ENCODE assay signal across 1 cellular context in genomic region chr1:3393024-3393986, GRCh38.
TF ChIP-seq lines count a peak whose summit lies in the region.

No MANE protein-coding gene starts in this region.

TF ChIP-seq in HEK293, 187 proteins besides CTCF, POLR2A, EP300 and RAD21 (continued from another document and continues in another):
- peak; percentile 43 for TF ChIP-seq ZBTB26 (tag by site-specific recombination; optimal IDR thresholded peaks at IDR 0.05)
- no peak for TF ChIP-seq ZNF37A (tag by site-specific recombination; IDR thresholded peaks at IDR 0.05)
- TF ChIP-seq ZNF148 (tag by site-specific recombination; IDR thresholded peaks at IDR 0.05; ENCODE audit: borderline replicate concordance) = no peak
- peak; percentile 17; the same call in 1 of the 2 replicates for TF ChIP-seq ZEB2 (tag by site-specific recombination; IDR thresholded peaks at IDR 0.05)
- TF ChIP-seq ZBTB49 (tag by site-specific recombination; IDR thresholded peaks at IDR 0.05; ENCODE audit: low read depth) = no peak
- TF ChIP-seq ZNF776 (tag by site-specific recombination; IDR thresholded peaks at IDR 0.05; ENCODE audit: borderline replicate concordance) = no peak
- no peak for TF ChIP-seq ZNF324 (tag by site-specific recombination; IDR thresholded peaks at IDR 0.05)
- TF ChIP-seq ZNF121 (tag by site-specific recombination; IDR thresholded peaks at IDR 0.05) = no peak
- TF ChIP-seq ZNF792 (tag by site-specific recombination; IDR thresholded peaks at IDR 0.05) = no peak
- TF ChIP-seq ZNF366 (tag by site-specific recombination; conservative IDR thresholded peaks at IDR 0.05) = peak; percentile 47; the same call in 1 of the 2 replicates
- no peak for TF ChIP-seq ZNF529 (tag by site-specific recombination; IDR thresholded peaks at IDR 0.05; ENCODE audit: insufficient replicate concordance)
- peak; percentile 90 for TF ChIP-seq ZNF843 (tag by site-specific recombination; IDR thresholded peaks at IDR 0.05)
- peak; percentile 7; the same call in 1 of the 2 replicates for TF ChIP-seq ZSCAN16 (tag by site-specific recombination; IDR thresholded peaks at IDR 0.05)
- no peak for TF ChIP-seq MYNN (tag by site-specific recombination; IDR thresholded peaks at IDR 0.05; ENCODE audit: borderline replicate concordance)
- TF ChIP-seq WT1 (tag by site-specific recombination; IDR thresholded peaks at IDR 0.05) = peak; percentile 86
- no peak for TF ChIP-seq ZNF621 (tag by site-specific recombination; IDR thresholded peaks at IDR 0.05)
- TF ChIP-seq ZNF174 (tag by site-specific recombination; IDR thresholded peaks at IDR 0.05) = no peak
- 0 out of 2 replicates have a peak, but pooled peaks have one; percentile 81 for TF ChIP-seq MZF1 (tag by site-specific recombination; IDR thresholded peaks at IDR 0.05; ENCODE audit: borderline replicate concordance)
- TF ChIP-seq SETDB1 (IDR thresholded peaks at IDR 0.05; ENCODE audit: insufficient read length, low read length) = no peak
- TF ChIP-seq ZNF169 (tag by site-specific recombination; IDR thresholded peaks at IDR 0.05) = no peak
- TF ChIP-seq PRDM2 (tag by site-specific recombination; IDR thresholded peaks at IDR 0.05; ENCODE audit: borderline replicate concordance) = no peak
- no peak for TF ChIP-seq PRDM1 (tag by site-specific recombination; IDR thresholded peaks at IDR 0.05)
- TF ChIP-seq ZNF146 (tag by site-specific recombination; IDR thresholded peaks at IDR 0.05) = no peak
- peak; percentile 10; the same call in 1 of the 2 replicates for TF ChIP-seq ZNF449 (tag by site-specific recombination; IDR thresholded peaks at IDR 0.05)
- no peak; the same call in none of the 2 replicates for TF ChIP-seq IKZF3 (tag by site-specific recombination; IDR thresholded peaks at IDR 0.05)
- TF ChIP-seq ZBTB11 (tag by site-specific recombination; conservative IDR thresholded peaks at IDR 0.05; ENCODE audit: low read depth) = no peak
- no peak for TF ChIP-seq ELK4 (IDR thresholded peaks at IDR 0.05; ENCODE audit: borderline replicate concordance, low read depth, low read length)
- TF ChIP-seq HOXC10 (CRISPR knock-in tag; IDR thresholded peaks at IDR 0.05) = no peak
- TF ChIP-seq ZXDB (tag by site-specific recombination; IDR thresholded peaks at IDR 0.05) = peak; percentile 78
- no peak for TF ChIP-seq ZNF211 (tag by site-specific recombination; IDR thresholded peaks at IDR 0.05; ENCODE audit: low read depth)
- no peak for TF ChIP-seq ZFP69B (tag by site-specific recombination; IDR thresholded peaks at IDR 0.05)
- peak; percentile 55 for TF ChIP-seq ZIC2 (tag by site-specific recombination; IDR thresholded peaks at IDR 0.05)
- no peak for TF ChIP-seq ZNF26 (tag by site-specific recombination; IDR thresholded peaks at IDR 0.05)
- TF ChIP-seq SCRT1 (tag by site-specific recombination; IDR thresholded peaks at IDR 0.05; ENCODE audit: borderline replicate concordance) = 0 out of 2 replicates have a peak, but pooled peaks have one; percentile 23
- no peak for TF ChIP-seq GLI4 (tag by site-specific recombination; IDR thresholded peaks at IDR 0.05)
- TF ChIP-seq ZNF596 (tag by site-specific recombination; IDR thresholded peaks at IDR 0.05) = peak; percentile 69; the same call in 1 of the 2 replicates
- TF ChIP-seq GLIS1 (tag by site-specific recombination; IDR thresholded peaks at IDR 0.05) = peak; percentile 90
- TF ChIP-seq ZNF530 (tag by site-specific recombination; IDR thresholded peaks at IDR 0.05; ENCODE audit: low read depth) = no peak
